ENCODE assay signal across 9 cellular contexts in genomic region chr4:146916479-146917076, GRCh38. TPM values are rescaled to one million over a fixed set of nuclear protein-coding genes. Genes with fewer than 3 reads are reported as not detected.
DNase-seq lines count a peak whose midpoint lies in the region; ATAC-seq lines count a peak whose summit lies in the region.
"Had no signal": no experiment of that assay in that cellular context is flagged by ENCODE, and none has a peak within 500 bp of the region (broad histone marks: within the 10 kb centered on the region; RNA-seq: fewer than 3 reads in every experiment).

No MANE protein-coding gene starts in this region.

- H3K4me1 Mint-ChIP-seq in activated naive CD4-positive, alpha-beta T cell treated with anti-CD3 and anti-CD28 coated beads, Interleukin-2, amount 10 ng/mL, durations not matched to agents 7 days and 5 days: no peaks in the 10 kb centered on the region
- H3K4me1 Mint-ChIP-seq in activated T-cell treated with anti-CD3 and anti-CD28 coated beads, Interleukin-2, amount 50 U/mL, for 24 hours (ENCODE audit: low read depth): no peaks in the 10 kb centered on the region

- no peaks in the 10 kb centered on the region for H3K9me3 Mint-ChIP-seq in activated naive CD4-positive, alpha-beta T cell treated with anti-CD3 and anti-CD28 coated beads, Interleukin-2, amount 10 ng/mL, durations not matched to agents 7 days and 5 days
- H3K9me3 Mint-ChIP-seq in activated T-cell treated with anti-CD3 and anti-CD28 coated beads, Interleukin-2, amount 50 U/mL, for 24 hours: no peaks in the 10 kb centered on the region
- H3K9me3 Mint-ChIP-seq: dendritic cell treated with granulocyte-macrophage colony-stimulating factor and Interleukin-4, amounts not matched to agents 40 ng/mL and 50 ng/mL, for 4 days had no signal

- ATAC-seq in HG03354 (IDR thresholded peaks at IDR 0.05; ENCODE audit: poor library complexity, severe bottlenecking, unreplicated experiment): peak; percentile 71

- CTCF ChIA-PET in activated naive CD4-positive, alpha-beta T cell treated with anti-CD3 and anti-CD28 coated beads, Interleukin-2, amount 10 ng/mL, durations not matched to agents 7 days and 5 days (lab: Charles Lee): interaction anchor here (1.8 kb wide), 1 partner anchor 822 kb away, joined by 8 read pairs; no protein-coding TSS in a partner anchor

- H3K36me3 Mint-ChIP-seq in activated naive CD4-positive, alpha-beta T cell treated with anti-CD3 and anti-CD28 coated beads, Interleukin-2, amount 10 ng/mL, durations not matched to agents 7 days and 5 days: no peaks in the 10 kb centered on the region
- H3K36me3 Mint-ChIP-seq in activated T-cell treated with anti-CD3 and anti-CD28 coated beads, Interleukin-2, amount 50 U/mL, for 24 hours (ENCODE audit: low read depth): no peaks in the 10 kb centered on the region

- H3K27ac Mint-ChIP-seq in activated naive CD4-positive, alpha-beta T cell treated with anti-CD3 and anti-CD28 coated beads, Interleukin-2, amount 10 ng/mL, durations not matched to agents 7 days and 5 days: no peak overlapping the region
- H3K27ac Mint-ChIP-seq in activated T-cell treated with anti-CD3 and anti-CD28 coated beads, Interleukin-2, amount 50 U/mL, for 24 hours: no peak overlapping the region
- H3K27ac Mint-ChIP-seq: dendritic cell treated with granulocyte-macrophage colony-stimulating factor and Interleukin-4, amounts not matched to agents 40 ng/mL and 50 ng/mL, for 4 days had no signal

- peak; percentile 24 for DNase-seq in activated naive CD4-positive, alpha-beta T cell treated with anti-CD3 and anti-CD28 coated beads, Interleukin-2, amount 10 ng/mL, durations not matched to agents 7 days and 5 days
- no peak for DNase-seq in activated naive CD4-positive, alpha-beta T cell (lab: John Stamatoyannopoulos, UW)
- DNase-seq in SK-N-DZ (ENCODE audit: low spot score) (peak; percentile 9), fibroblast of gingiva (ENCODE audit: low read depth) (peak; percentile 16), renal cortical epithelial cell (ENCODE audit: low read depth) (peak; percentile 44)
- no peak for DNase-seq in activated T-cell treated with anti-CD3 and anti-CD28 coated beads, Interleukin-2, amount 50 U/mL, for 24 hours
- DNase-seq in activated CD8-positive, alpha-beta memory T cell treated with anti-CD3 and anti-CD28 coated beads, Interleukin-2, amount 50 U/mL, for 48 hours: no peak

- no peak overlapping the region for H3K4me3 Mint-ChIP-seq in activated naive CD4-positive, alpha-beta T cell treated with anti-CD3 and anti-CD28 coated beads, Interleukin-2, amount 10 ng/mL, durations not matched to agents 7 days and 5 days
- H3K4me3 Mint-ChIP-seq in activated T-cell treated with anti-CD3 and anti-CD28 coated beads, Interleukin-2, amount 50 U/mL, for 24 hours: no peak overlapping the region
- H3K4me3 Mint-ChIP-seq: dendritic cell treated with granulocyte-macrophage colony-stimulating factor and Interleukin-4, amounts not matched to agents 40 ng/mL and 50 ng/mL, for 4 days had no signal

- H3K27me3 Mint-ChIP-seq in activated naive CD4-positive, alpha-beta T cell treated with anti-CD3 and anti-CD28 coated beads, Interleukin-2, amount 10 ng/mL, durations not matched to agents 7 days and 5 days: no peaks in the 10 kb centered on the region
- peaks cover 7% of the 10 kb centered on the region for H3K27me3 Mint-ChIP-seq in activated T-cell treated with anti-CD3 and anti-CD28 coated beads, Interleukin-2, amount 50 U/mL, for 24 hours

RNA-seq across cellular contexts. Expression of gene TTC29, which starts 29.1 kb away (rescaled TPM):
- polyA plus RNA-seq in SK-N-DZ (2014; cell fraction: cytosol; rRNA removed): not detected in 2 replicates
- polyA plus RNA-seq in SK-N-DZ (2014; cell fraction: nucleus; rRNA removed): not detected in 2 replicates
- total RNA-seq in renal cortical epithelial cell: 0.30 and 2.4 TPM in 2 replicates

Comparison
In these comparisons a context has a peak if more than half of its experiments do, and no peak if none do; other contexts are left out.
1. DNase-seq: peak in activated naive CD4-positive, alpha-beta T cell treated with anti-CD3 and anti-CD28 coated beads, Interleukin-2, amount 10 ng/mL, durations not matched to agents 7 days and 5 days (single experiment), SK-N-DZ (single experiment), fibroblast of gingiva (single experiment) and renal cortical epithelial cell (single experiment); none in activated naive CD4-positive, alpha-beta T cell (0 of 4), activated T-cell treated with anti-CD3 and anti-CD28 coated beads, Interleukin-2, amount 50 U/mL, for 24 hours (single experiment) and activated CD8-positive, alpha-beta memory T cell treated with anti-CD3 and anti-CD28 coated beads, Interleukin-2, amount 50 U/mL, for 48 hours (single experiment).